24 cellular contexts compared by ENCODE assay signal in genomic region chrX:67437821-67438220, GRCh38.
DNase-seq lines count a peak whose midpoint lies in the region; ATAC-seq, FAIRE-seq and TF ChIP-seq lines count a peak whose summit lies in the region.
"Had no signal": no experiment of that assay in that cellular context is flagged by ENCODE, and none has a peak within 500 bp of the region (broad histone marks: within the 10 kb centered on the region; RNA-seq: fewer than 3 reads in every experiment).

No MANE protein-coding gene starts in this region.

- no peaks in the 10 kb centered on the region for H3K79me2 ChIP-seq in HepG2 (ENCODE audit: insufficient read depth, low read length)

- H3K9me3 ChIP-seq in liver (ENCODE audit: control insufficient read depth in 4 of 4, low read length in 3 of 4), result no peaks in the 10 kb centered on the region
- H3K9me3 ChIP-seq in HepG2 (ENCODE audit: low read length), result peaks cover 80% of the 10 kb centered on the region
- H3K9me3 ChIP-seq in right lobe of liver, result no peaks in the 10 kb centered on the region
- peaks cover 2% of the 10 kb centered on the region for H3K9me3 ChIP-seq in mesenchymal stem cell (ENCODE audit: control insufficient read depth, low read length)
- H3K9me3 ChIP-seq: BE2C, BLaER1 had no signal

- no peak overlapping the region for H4K91ac ChIP-seq in mesenchymal stem cell (ENCODE audit: low read length)

- H2BK15ac ChIP-seq in mesenchymal stem cell (ENCODE audit: low read depth, poor library complexity, severe bottlenecking), result no peak overlapping the region

- H3K14ac ChIP-seq in mesenchymal stem cell (ENCODE audit: low read length in 2 of 2), result no peak overlapping the region

- H3K4me1 ChIP-seq in liver (ENCODE audit: control insufficient read depth in 4 of 4, insufficient read depth in 4 of 4, low read length in 3 of 4) (peaks cover 4 to 22% (median 17%) of the 10 kb centered on the region in 4 donors), HepG2 (ENCODE audit: insufficient read depth, low read length) (no peaks in the 10 kb centered on the region), right lobe of liver (peaks cover 0 to 26% (median 3%) of the 10 kb centered on the region in 4 donors), mesenchymal stem cell (ENCODE audit: control insufficient read depth, insufficient read depth, low read depth, low read length) (no peaks in the 10 kb centered on the region)
- H3K4me1 ChIP-seq: BE2C, BLaER1 had no signal

- CTCF ChIA-PET in HepG2 (lab: Yijun Ruan, JAX; ENCODE audit: low intra/inter-chr PET ratio, low total read pairs), result no interaction called here

- WGBS in liver, result 40% methylated on average over 3 of the region's 3 CpGs
- 6% methylated on average over 3 of the region's 3 CpGs for WGBS in HepG2 (ENCODE audit: low lambda C conversion rate)
- 18% methylated on average over 3 of the region's 3 CpGs for WGBS in right lobe of liver (ENCODE audit: insufficient coverage, low coverage, low lambda C conversion rate, missing lambda C conversion rate)
- 74% methylated on average over 2 of the region's 3 CpGs for WGBS in mesenchymal stem cell

- H2BK120ac ChIP-seq in mesenchymal stem cell (ENCODE audit: low read depth, low read length), result no peak overlapping the region

- H3K36me3 ChIP-seq in liver (ENCODE audit: control insufficient read depth in 4 of 4, insufficient read depth in 3 of 4, low read depth in 1 of 4, low read length in 3 of 4) (no peaks in the 10 kb centered on the region), HepG2 (replicated peaks in 1 of 2; ENCODE audit: control insufficient read depth in 1 of 2, insufficient read depth in 2 of 2, low read length in 2 of 2) (no peaks in the 10 kb centered on the region), right lobe of liver (no peaks in the 10 kb centered on the region), mesenchymal stem cell (ENCODE audit: control insufficient read depth in 1 of 2, insufficient read depth in 2 of 2, low read depth in 1 of 2, low read length in 2 of 2) (no peaks in the 10 kb centered on the region)
- H3K36me3 ChIP-seq: BE2C, BLaER1 had no signal

- TF ChIP-seq EP300 in HepG2 (IDR thresholded peaks at IDR 0.05; ENCODE audit: low read depth in 2 of 2, low read length in 2 of 2) (no peak), HepG2 (CRISPR knock-in tag; IDR thresholded peaks at IDR 0.05; ENCODE audit: borderline replicate concordance) (no peak)

- no peak overlapping the region for H2BK12ac ChIP-seq in mesenchymal stem cell (ENCODE audit: low read length in 2 of 2)

- H3K27ac ChIP-seq in liver (ENCODE audit: low read depth in 1 of 2, low read length in 2 of 2), result peak overlapping the region; percentile 66 to 83
- H3K27ac ChIP-seq in HepG2 (ENCODE audit: extremely low read length, insufficient read depth, low read length), result no peak overlapping the region
- H3K27ac ChIP-seq in right lobe of liver, result peak overlapping the region in 2 of 3 donors; percentile 19 to 52
- no peak overlapping the region for H3K27ac ChIP-seq in mesenchymal stem cell (ENCODE audit: low read length, poor library complexity, severe bottlenecking)
- H3K27ac ChIP-seq: BLaER1 had no signal

- H3K79me1 ChIP-seq in mesenchymal stem cell (replicated peaks; ENCODE audit: low read length, poor library complexity, severe bottlenecking), result no peaks in the 10 kb centered on the region

- TF ChIP-seq RAD21 in liver (IDR thresholded peaks at IDR 0.05) (peak; percentile 28 to 45), HepG2 (CRISPR knock-in tag; IDR thresholded peaks at IDR 0.05) (no peak)

- no peak overlapping the region for H2AFZ ChIP-seq in HepG2 (ENCODE audit: low read length)
- H2AFZ ChIP-seq in mesenchymal stem cell (ENCODE audit: low read depth, low read length), result no peak overlapping the region

- TF ChIP-seq CTCF in liver (IDR thresholded peaks at IDR 0.05; ENCODE audit: low read depth, low read length, missing input control), result no peak
- no peak for TF ChIP-seq CTCF in HepG2 (CRISPR knock-in tag; IDR thresholded peaks at IDR 0.05)
- TF ChIP-seq CTCF in right lobe of liver (IDR thresholded peaks at IDR 0.05), result no peak

- no TSS peak for BruUV-seq in HepG2 (replicated peaks; lab: Mats Ljungman, UMichigan)

- no peak overlapping the region for H3K23ac ChIP-seq in mesenchymal stem cell (ENCODE audit: low read length in 2 of 2)

- H3K9ac ChIP-seq in liver (ENCODE audit: low read depth in 1 of 2, low read length in 2 of 2) (peak overlapping the region in 1 of 2 donors; percentile 31), HepG2 (ENCODE audit: insufficient read depth, low read depth, low read length) (no peak overlapping the region), mesenchymal stem cell (ENCODE audit: low read length) (no peak overlapping the region)
- H3K9ac ChIP-seq: BLaER1 had no signal

- H3K27me3 ChIP-seq in liver (ENCODE audit: control insufficient read depth in 4 of 4, insufficient read depth in 4 of 4, low read length in 3 of 4) (no peaks in the 10 kb centered on the region), HepG2 (ENCODE audit: control insufficient read depth in 1 of 2, insufficient read depth in 2 of 2, low read length in 2 of 2) (no peaks in the 10 kb centered on the region), right lobe of liver (peaks cover 0 to 3% of the 10 kb centered on the region in 2 donors), mesenchymal stem cell (ENCODE audit: control insufficient read depth in 1 of 2, insufficient read depth in 1 of 2, low read length in 2 of 2) (peaks cover 0 to 3% of the 10 kb centered on the region in 2 experiments)
- H3K27me3 ChIP-seq: BE2C had no signal

- no peak overlapping the region for H3K4me2 ChIP-seq in HepG2 (ENCODE audit: low read depth, low read length)
- H3K4me2 ChIP-seq in mesenchymal stem cell (ENCODE audit: low read length, poor library complexity, severe bottlenecking), result no peak overlapping the region
- H3K4me2 ChIP-seq: BLaER1 had no signal

- no peaks in the 10 kb centered on the region for H4K20me1 ChIP-seq in HepG2 (ENCODE audit: insufficient read depth, low read length)
- H4K20me1 ChIP-seq: BLaER1 had no signal

- no peak overlapping the region for H3K4ac ChIP-seq in mesenchymal stem cell (ENCODE audit: low read depth in 1 of 2, low read length in 2 of 2)

- FAIRE-seq in HepG2 (lab: Jason Lieb, UNC), result no peak
- FAIRE-seq: A204.1, GM12878, GM18507 had no signal

- TF ChIP-seq POLR2A in HepG2 (IDR thresholded peaks at IDR 0.05; ENCODE audit: insufficient read depth in 1 of 2, low read depth in 2 of 2, low read length in 2 of 2) (no peak), right lobe of liver (IDR thresholded peaks at IDR 0.05) (no peak)

- no peak overlapping the region for H4K8ac ChIP-seq in mesenchymal stem cell (ENCODE audit: low read length)

- POLR2A ChIA-PET in HepG2 (lab: Yijun Ruan, JAX), result no interaction called here

- H2AK5ac ChIP-seq in mesenchymal stem cell (ENCODE audit: low read length, severe bottlenecking), result no peak overlapping the region

- intact Hi-C loops in HepG2 (cut with micrococcal nuclease; ENCODE audit: unreplicated experiment) (no loop called here), right lobe of liver (cut with DNase I) (no loop called here)

- in situ Hi-C loops in HepG2 (cut with HindIII; ENCODE audit: extremely low pct_ligation_motif_present, low pct_unique_long_range_greater_than_20kb), result no loop called here

- H3K4me3 ChIP-seq in liver (ENCODE audit: low read depth in 1 of 3, low read length in 3 of 3) (no peak overlapping the region), HepG2 (replicated peaks in 1 of 3; ENCODE audit: insufficient read depth in 1 of 3, low read depth in 2 of 3, low read length in 3 of 3) (no peak overlapping the region), right lobe of liver (no peak overlapping the region), mesenchymal stem cell (ENCODE audit: insufficient read depth in 1 of 2, low read depth in 1 of 2, low read length in 2 of 2) (no peak overlapping the region)
- H3K4me3 ChIP-seq: BLaER1, GM12878 had no signal

- no peak for DNase-seq in HepG2 (ENCODE audit: low spot score)
- DNase-seq in right lobe of liver, result no peak
- DNase-seq in mesenchymal stem cell, result no peak
- DNase-seq: 8988T; ACHN; BE2C; C1 segment of cervical spinal cord; CD4-positive, alpha-beta memory T cell; CD4-positive, CD25-positive, alpha-beta regulatory T cell; CD8-positive, alpha-beta memory T cell; COR-L47; DMS 273 treated with DMSO at 0.1 percent for 48 hours; DMS153; DMS53; DMS79; DND-41; EL; GDM1 had no signal

- ATAC-seq in HepG2 (no peak), right lobe of liver (peak; percentile 78 to 92 (median 84)), HG03025 (IDR thresholded peaks at IDR 0.05; ENCODE audit: low FRiP score, unreplicated experiment) (no peak)
- ATAC-seq: GM12878 had no signal

- no peak overlapping the region for H2BK5ac ChIP-seq in mesenchymal stem cell (ENCODE audit: low read depth, low read length, poor library complexity, severe bottlenecking)

- no peak overlapping the region for H3K18ac ChIP-seq in mesenchymal stem cell (ENCODE audit: low read depth in 1 of 2, low read length in 2 of 2)

TF ChIP-seq in liver, 16 proteins besides CTCF, POLR2A, EP300 and RAD21 (continues in another document):
- TF ChIP-seq HNF4A (conservative IDR thresholded peaks at IDR 0.05) (peak; percentile 86 to 93), TAF1 (conservative IDR thresholded peaks at IDR 0.05) (no peak)

TF ChIP-seq in HepG2, 621 proteins besides CTCF, POLR2A, EP300 and RAD21 (continues in another document):
- no peak for TF ChIP-seq AHR (CRISPR knock-in tag; IDR thresholded peaks at IDR 0.05)
- TF ChIP-seq ZNF225 (CRISPR knock-in tag; IDR thresholded peaks at IDR 0.05), result no peak
- no peak for TF ChIP-seq PLRG1 (conservative IDR thresholded peaks at IDR 0.05)
- TF ChIP-seq REPIN1 (CRISPR knock-in tag; IDR thresholded peaks at IDR 0.05; ENCODE audit: borderline replicate concordance, low read depth), result no peak
- no peak for TF ChIP-seq ZNF263 (CRISPR knock-in tag; IDR thresholded peaks at IDR 0.05)
- TF ChIP-seq CCDC6 (CRISPR knock-in tag; IDR thresholded peaks at IDR 0.05), result no peak
- TF ChIP-seq RXRA (CRISPR knock-in tag; IDR thresholded peaks at IDR 0.05), result no peak

Comparison
In these comparisons a context has a peak if more than half of its experiments do, and no peak if none do; other contexts are left out.
1. H3K27ac ChIP-seq: peak in liver (2 of 2) and right lobe of liver (2 of 3); none in HepG2 (single experiment) and mesenchymal stem cell (single experiment).
2. ATAC-seq: peak in right lobe of liver (4 of 4); none in HepG2 (single experiment) and HG03025 (single experiment).